ENCODE assay signal across 16 cellular contexts in the genomic region with DNA sequence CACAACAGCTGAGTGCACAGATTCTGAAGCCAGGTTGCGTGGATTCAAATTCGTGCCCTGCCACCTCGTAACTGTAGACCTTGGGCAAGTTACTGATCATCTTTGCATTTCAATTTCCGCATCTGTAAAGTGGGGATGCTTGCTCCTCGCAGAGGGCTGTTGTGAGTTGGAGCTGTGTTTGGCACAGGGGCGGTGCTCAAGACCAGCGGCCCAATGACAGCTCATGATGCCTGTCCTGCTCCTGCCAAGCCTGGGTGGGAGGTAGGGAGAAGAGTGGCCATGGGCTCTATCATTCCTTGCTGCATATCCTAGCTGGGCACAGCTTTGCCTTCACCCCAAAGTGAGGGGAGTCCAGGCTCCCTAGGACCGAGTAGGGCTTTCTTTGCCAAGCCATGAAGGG. TPM values are rescaled to one million over a fixed set of nuclear protein-coding genes. Genes with fewer than 3 reads are reported as not detected.
A peak's percentile ranks its signal among the peaks of the same experiment; 100 is the strongest.
DNase-seq lines count a peak whose midpoint lies in the region; ATAC-seq and TF ChIP-seq lines count a peak whose summit lies in the region.
"Had no signal": no experiment of that assay in that cellular context is flagged by ENCODE, and none has a peak within 500 bp of the region (broad histone marks: within the 10 kb centered on the region; RNA-seq: fewer than 3 reads in every experiment).

No MANE protein-coding gene starts in this region.

- H3K9me3 ChIP-seq in CD4-positive, CD25-positive, alpha-beta regulatory T cell (ENCODE audit: control insufficient read depth in 2 of 2, low read length in 2 of 2) = no peaks in the 10 kb centered on the region
- H3K9me3 ChIP-seq in sigmoid colon = no peaks in the 10 kb centered on the region
- no peaks in the 10 kb centered on the region for H3K9me3 ChIP-seq in MM.1S (replicated peaks; ENCODE audit: insufficient read depth, low read length)

- H3K4me3 ChIP-seq in CD4-positive, CD25-positive, alpha-beta regulatory T cell (ENCODE audit: low read depth, low read length) = no peak overlapping the region
- H3K4me3 ChIP-seq in sigmoid colon (no peak overlapping the region), MM.1S (ENCODE audit: low read length) (no peak overlapping the region)
- H3K4me3 ChIP-seq: K562 had no signal

- H3K9me3 Mint-ChIP-seq in CD4-positive, CD25-positive, alpha-beta regulatory T cell = no peaks in the 10 kb centered on the region
- no peaks in the 10 kb centered on the region for H3K9me3 Mint-ChIP-seq in endothelial cell (ENCODE audit: unreplicated experiment)

- peaks cover 0 to 6% (median 3%) of the 10 kb centered on the region in 4 donors for H3K4me1 Mint-ChIP-seq in CD4-positive, CD25-positive, alpha-beta regulatory T cell
- H3K4me1 Mint-ChIP-seq in endothelial cell (ENCODE audit: unreplicated experiment) = peaks cover 8% of the 10 kb centered on the region

- ATAC-seq in CD4-positive, CD25-positive, alpha-beta regulatory T cell (ENCODE audit: low read depth in 2 of 2) = no peak
- no peak for ATAC-seq in GM18870 (IDR thresholded peaks at IDR 0.05; ENCODE audit: unreplicated experiment)
- ATAC-seq: HCT116, K562 had no signal

- 93 to 94% methylated on average over 8 of the region's 8 CpGs for WGBS in sigmoid colon, 2 donors

- H3K27me3 ChIP-seq in CD4-positive, CD25-positive, alpha-beta regulatory T cell (ENCODE audit: control insufficient read depth, insufficient read depth, low read length) = no peaks in the 10 kb centered on the region
- H3K27me3 ChIP-seq in sigmoid colon (no peaks in the 10 kb centered on the region), MM.1S (replicated peaks; ENCODE audit: insufficient read depth, low read length) (no peaks in the 10 kb centered on the region)

- POLR2A ChIA-PET in RWPE1 (lab: Yijun Ruan, JAX; ENCODE audit: low non-redundant PET) = no interaction called here

- H2AFZ ChIP-seq in MM.1S (ENCODE audit: low read length) = no peak overlapping the region

- TF ChIP-seq CTCF in RWPE1 (conservative IDR thresholded peaks at IDR 0.05; ENCODE audit: low read depth) (no peak), endothelial cell (IDR thresholded peaks at IDR 0.05; ENCODE audit: unreplicated experiment) (no peak), sigmoid colon (IDR thresholded peaks at IDR 0.05) (no peak), MM.1S (IDR thresholded peaks at IDR 0.05; ENCODE audit: low read length) (no peak)

- no peaks in the 10 kb centered on the region for H3K9me2 ChIP-seq in MM.1S (replicated peaks; ENCODE audit: insufficient read depth, low read length)

- H3F3A ChIP-seq in MM.1S (ENCODE audit: insufficient read depth, low read length) = no peaks in the 10 kb centered on the region

- TF ChIP-seq EP300 in sigmoid colon (IDR thresholded peaks at IDR 0.05) = no peak

- H3K27me3 Mint-ChIP-seq in CD4-positive, CD25-positive, alpha-beta regulatory T cell = peaks cover 4% of the 10 kb centered on the region
- peaks cover 17% of the 10 kb centered on the region for H3K27me3 Mint-ChIP-seq in endothelial cell (ENCODE audit: unreplicated experiment)

- H4K20me1 ChIP-seq in MM.1S (ENCODE audit: insufficient read depth, low read length) = no peaks in the 10 kb centered on the region

- H3K36me3 Mint-ChIP-seq in CD4-positive, CD25-positive, alpha-beta regulatory T cell = peaks cover 10% of the 10 kb centered on the region
- peaks cover 10% of the 10 kb centered on the region for H3K36me3 Mint-ChIP-seq in endothelial cell (ENCODE audit: low read depth, unreplicated experiment)

- intact Hi-C loops in sigmoid colon (cut with DNase I) = no loop called here

- no peak for TF ChIP-seq POLR2A in sigmoid colon (IDR thresholded peaks at IDR 0.05)

- H3K79me2 ChIP-seq in MM.1S (ENCODE audit: low read length) = no peaks in the 10 kb centered on the region

- H3K4me1 ChIP-seq in CD4-positive, CD25-positive, alpha-beta regulatory T cell (ENCODE audit: control insufficient read depth, insufficient read depth, low read length, poor library complexity, severe bottlenecking) = no peaks in the 10 kb centered on the region
- peaks cover 0 to 7% (median 5%) of the 10 kb centered on the region in 4 donors for H3K4me1 ChIP-seq in sigmoid colon
- H3K4me1 ChIP-seq in MM.1S (ENCODE audit: low read length) = no peaks in the 10 kb centered on the region

- DNase-seq in CD4-positive, CD25-positive, alpha-beta regulatory T cell = no peak
- DNase-seq in RWPE1 (ENCODE audit: low spot score) (no peak), endothelial cell (ENCODE audit: low spot score) (no peak), sigmoid colon (peak; percentile 15), MM.1S (no peak), NCI-H1105 treated with DMSO at 0.1 percent for 48 hours (lab: John Stamatoyannopoulos, UW) (no peak)
- DNase-seq in activated CD8-positive, alpha-beta memory T cell treated with anti-CD3 and anti-CD28 coated beads, Interleukin-2, amount 50 U/mL, for 48 hours = no peak
- DNase-seq: NCI-H1092, NCI-H187 treated with DMSO at 0.1 percent for 48 hours, NCI-H2171, NCI-H446 treated with DMSO at 0.1 percent for 48 hours, NCI-H774, SHP77 had no signal

- H3K4me2 ChIP-seq in MM.1S (ENCODE audit: low read depth, low read length) = no peak overlapping the region

- H3K9ac ChIP-seq in MM.1S (ENCODE audit: low read length) = no peak overlapping the region

- peaks cover 7% of the 10 kb centered on the region for H3K36me3 ChIP-seq in CD4-positive, CD25-positive, alpha-beta regulatory T cell (ENCODE audit: control insufficient read depth, insufficient read depth, low read length)
- H3K36me3 ChIP-seq in sigmoid colon (peaks cover 0 to 35% (median 9%) of the 10 kb centered on the region in 4 donors), MM.1S (replicated peaks; ENCODE audit: insufficient read depth, low read length) (no peaks in the 10 kb centered on the region)

- CTCF ChIA-PET in RWPE1 (lab: Yijun Ruan, JAX) = interaction anchor here (1.6 kb wide), 1 partner anchor 32 kb away, joined by 3 read pairs; no protein-coding TSS in a partner anchor

- no peak overlapping the region for H3K27ac ChIP-seq in CD4-positive, CD25-positive, alpha-beta regulatory T cell (ENCODE audit: insufficient read depth, low read length, poor library complexity, severe bottlenecking)
- H3K27ac ChIP-seq in RWPE1 = peak overlapping the region; percentile 17; the same call in 1 of the 2 replicates
- peak overlapping the region in 1 of 4 donors; percentile 18 for H3K27ac ChIP-seq in sigmoid colon
- H3K27ac ChIP-seq in MM.1S (ENCODE audit: low read length) = no peak overlapping the region

- H3K27ac Mint-ChIP-seq in CD4-positive, CD25-positive, alpha-beta regulatory T cell = peak overlapping the region; percentile 17 to 60 (median 32)
- no peak overlapping the region for H3K27ac Mint-ChIP-seq in endothelial cell (ENCODE audit: unreplicated experiment)

- H3K4me3 Mint-ChIP-seq in CD4-positive, CD25-positive, alpha-beta regulatory T cell = no peak overlapping the region
- H3K4me3 Mint-ChIP-seq in endothelial cell (ENCODE audit: unreplicated experiment) = peak overlapping the region; percentile 25

RNA-seq across cellular contexts. Expression of a gene that starts 12.6 kb away (rescaled TPM):
- total RNA-seq in CD4-positive, CD25-positive, alpha-beta regulatory T cell = not detected
- polyA plus RNA-seq in CD4-positive, CD25-positive, alpha-beta regulatory T cell = not detected
- 6.6 TPM for total RNA-seq in endothelial cell (ENCODE audit: unreplicated experiment)
- total RNA-seq in sigmoid colon = 10 to 100 TPM; 20.2 to 32.6 (median 21.9) TPM
- 1 to 10 TPM in 2 of 3 donors, under 1 TPM in 1; 0.23 to 2.4 (median 2.1) TPM for polyA plus RNA-seq in sigmoid colon
